30 cellular contexts compared by ENCODE assay signal in genomic region chr19:28208745-28209144, GRCh38.
DNase-seq lines count a peak whose midpoint lies in the region; ATAC-seq and TF ChIP-seq lines count a peak whose summit lies in the region.
"Had no signal": no experiment of that assay in that cellular context is flagged by ENCODE, and none has a peak within 500 bp of the region (broad histone marks: within the 10 kb centered on the region; RNA-seq: fewer than 3 reads in every experiment).

No MANE protein-coding gene starts in this region.

- ATAC-seq in WTC11 (0 out of 2 replicates have a peak, but pooled peaks have one; percentile 39), GM21528 (IDR thresholded peaks at IDR 0.05; ENCODE audit: low FRiP score, unreplicated experiment) (no peak)
- ATAC-seq: activated CD8-positive, alpha-beta memory T cell treated with anti-CD3 and anti-CD28 coated beads, Interleukin-2, amount 10 ng/mL, durations not matched to agents 7 days and 5 days; activated T-cell treated with anti-CD3 and anti-CD28 coated beads, Interleukin-2, amount 50 U/mL, for 72 hours; stimulated activated naive CD8-positive, alpha-beta T cell treated with anti-CD3 and anti-CD28 coated beads, Interleukin-15, Interleukin-2, amounts not matched to agents 100 U/mL and 50 U/mL, for 24 hours had no signal

- H3K9me3 Mint-ChIP-seq in WTC11, result peaks cover 6% of the 10 kb centered on the region

- H3K9ac ChIP-seq in BLaER1 treated with 17β-estradiol and CSF1 and Interleukin-3, amounts not matched to agents 10 nM and 100 nM, result no peak overlapping the region
- H3K9ac ChIP-seq in KMS-11, result no peak overlapping the region
- H3K9ac ChIP-seq: neural progenitor cell had no signal

- DNase-seq in WTC11 (ENCODE audit: low spot score), result no peak
- peak; percentile 40 for DNase-seq in myocyte (ENCODE audit: low read depth)
- no peak for DNase-seq in 8988T
- no peak for DNase-seq in HCEC 1CT
- DNase-seq in NCI-H146 treated with DMSO at 0.1 percent for 48 hours (lab: John Stamatoyannopoulos, UW; ENCODE audit: unreplicated experiment), result no peak
- DNase-seq: activated CD4-positive, alpha-beta T cell treated with anti-CD3 and anti-CD28 coated beads, Interleukin-2, amount 50 U/mL, for 4 hours; activated CD8-positive, alpha-beta memory T cell treated with anti-CD3 and anti-CD28 coated beads, Interleukin-2, amount 10 ng/mL, durations not matched to agents 7 days and 5 days; activated T-cell treated with anti-CD3 and anti-CD28 coated beads, Interleukin-2, amount 50 U/mL, for 72 hours; BE2C; colonic mucosa; effector memory CD4-positive, alpha-beta T cell; GOT3; hypothalamus; KG1; MG63; NCI-H1436 treated with DMSO at 0.1 percent for 48 hours; NCI-H748 treated with DMSO at 0.1 percent for 48 hours; stimulated activated CD4-positive, alpha-beta T cell treated with anti-CD3 and anti-CD28 coated beads, Interleukin-1b, Interleukin-23, amount 100 ng/mL, for 48 hours; stimulated activated naive CD8-positive, alpha-beta T cell treated with anti-CD3 and anti-CD28 coated beads, Interleukin-15, Interleukin-2, amounts not matched to agents 100 U/mL and 50 U/mL, for 24 hours; testis; uterus had no signal

- no peaks in the 10 kb centered on the region for H3K36me3 Mint-ChIP-seq in WTC11
- H3K36me3 Mint-ChIP-seq: activated CD8-positive, alpha-beta memory T cell treated with anti-CD3 and anti-CD28 coated beads, Interleukin-2, amount 10 ng/mL, durations not matched to agents 7 days and 5 days; neural progenitor cell had no signal

- H3K9me3 ChIP-seq in BLaER1 treated with 17β-estradiol and CSF1 and Interleukin-3, amounts not matched to agents 10 nM and 100 nM (replicated peaks in 1 of 11), result peaks cover 0 to 6% (median 0%) of the 10 kb centered on the region in 11 experiments; a peak in 1 of 22 replicates
- H3K9me3 ChIP-seq: ascending aorta, BE2C, colonic mucosa, MG63, right atrium auricular region, testis, uterus had no signal

- TF ChIP-seq CTCF in KMS-11 (conservative IDR thresholded peaks at IDR 0.05; ENCODE audit: low read depth, low read length) (0 out of 2 replicates have a peak, but pooled peaks have one; percentile 29), WTC11 (IDR thresholded peaks at IDR 0.05) (no peak)

- CTCF ChIA-PET in WTC11 (lab: Charles Lee), result interaction anchor here (0.7 to 1.9 kb wide), 4 partner anchors 9 to 188 kb away, joined by 3 to 5 read pairs (median 3); no protein-coding TSS in a partner anchor

- H3K27me3 ChIP-seq in BLaER1 treated with 17β-estradiol and CSF1 and Interleukin-3, amounts not matched to agents 10 nM and 100 nM, result peaks cover 0 to 33% (median 25%) of the 10 kb centered on the region in 11 experiments; a peak in 18 of 22 replicates
- H3K27me3 ChIP-seq in KMS-11 (ENCODE audit: insufficient read depth, low read depth), result no peaks in the 10 kb centered on the region
- H3K27me3 ChIP-seq: ascending aorta, BE2C, colonic mucosa, MG63, neural progenitor cell, right atrium auricular region, testis, uterus had no signal

- no peak overlapping the region for H3K4me3 ChIP-seq in BLaER1 treated with 17β-estradiol and CSF1 and Interleukin-3, amounts not matched to agents 10 nM and 100 nM
- H3K4me3 ChIP-seq in KMS-11 (IDR thresholded peaks at IDR 0.05; ENCODE audit: insufficient read depth, low read depth, low read length), result no peak overlapping the region
- H3K4me3 ChIP-seq: ascending aorta, colonic mucosa, MG63, neural progenitor cell, right atrium auricular region, smooth muscle cell, testis, uterus had no signal

- H3K4me1 ChIP-seq in BLaER1 treated with 17β-estradiol and CSF1 and Interleukin-3, amounts not matched to agents 10 nM and 100 nM, result peaks cover 8 to 17% (median 13%) of the 10 kb centered on the region in 10 experiments
- peaks cover 19% of the 10 kb centered on the region for H3K4me1 ChIP-seq in KMS-11 (ENCODE audit: low read depth, poor library complexity, severe bottlenecking)
- H3K4me1 ChIP-seq: ascending aorta, BE2C, colonic mucosa, neural progenitor cell, right atrium auricular region, testis, uterus had no signal

- POLR2A ChIA-PET in WTC11 (lab: Charles Lee), result no interaction called here

- no peaks in the 10 kb centered on the region; the same call in 1 of the 2 replicates for H3K27me3 Mint-ChIP-seq in WTC11 (ENCODE audit: low read depth)
- H3K27me3 Mint-ChIP-seq: activated CD8-positive, alpha-beta memory T cell treated with anti-CD3 and anti-CD28 coated beads, Interleukin-2, amount 10 ng/mL, durations not matched to agents 7 days and 5 days had no signal

- no peaks in the 10 kb centered on the region for H3K79me2 ChIP-seq in KMS-11 (ENCODE audit: insufficient read depth, low read depth)

- H2AFZ ChIP-seq in KMS-11 (ENCODE audit: low read depth), result peak overlapping the region; percentile 63; the same call in 1 of the 2 replicates
- H2AFZ ChIP-seq: neural progenitor cell had no signal

- H4K20me1 ChIP-seq in BLaER1 treated with 17β-estradiol and CSF1 and Interleukin-3, amounts not matched to agents 10 nM and 100 nM, result no peaks in the 10 kb centered on the region
- no peaks in the 10 kb centered on the region for H4K20me1 ChIP-seq in KMS-11 (ENCODE audit: insufficient read depth)

- H3K36me3 ChIP-seq in BLaER1 treated with 17β-estradiol and CSF1 and Interleukin-3, amounts not matched to agents 10 nM and 100 nM, result no peaks in the 10 kb centered on the region
- no peaks in the 10 kb centered on the region for H3K36me3 ChIP-seq in KMS-11 (ENCODE audit: insufficient read depth)
- H3K36me3 ChIP-seq: ascending aorta, BE2C, colonic mucosa, MG63, neural progenitor cell, right atrium auricular region, uterus had no signal

- H3K4me1 Mint-ChIP-seq in WTC11, result peaks cover 6% of the 10 kb centered on the region
- H3K4me1 Mint-ChIP-seq: activated CD8-positive, alpha-beta memory T cell treated with anti-CD3 and anti-CD28 coated beads, Interleukin-2, amount 10 ng/mL, durations not matched to agents 7 days and 5 days had no signal

- H3K27ac Mint-ChIP-seq in WTC11, result no peak overlapping the region
- H3K27ac Mint-ChIP-seq: activated CD8-positive, alpha-beta memory T cell treated with anti-CD3 and anti-CD28 coated beads, Interleukin-2, amount 10 ng/mL, durations not matched to agents 7 days and 5 days; activated T-cell treated with anti-CD3 and anti-CD28 coated beads, Interleukin-2, amount 50 U/mL, for 72 hours; neural progenitor cell; T-helper 1 cell treated with Interleukin-12 subunit alpha and Interleukin-12 subunit beta and Interleukin-4 antibody, amounts not matched to agents 30 μg/mL and 1 μg/mL, for 36 hours had no signal

- no peak overlapping the region for H3K27ac ChIP-seq in BLaER1 treated with 17β-estradiol and CSF1 and Interleukin-3, amounts not matched to agents 10 nM and 100 nM
- peak overlapping the region; percentile 27; the same call in 1 of the 2 replicates for H3K27ac ChIP-seq in KMS-11
- H3K27ac ChIP-seq: ascending aorta, colonic mucosa, neural progenitor cell, right atrium auricular region, RWPE1, testis, uterus had no signal

- H3K4me3 Mint-ChIP-seq in WTC11, result no peak overlapping the region
- H3K4me3 Mint-ChIP-seq: activated CD8-positive, alpha-beta memory T cell treated with anti-CD3 and anti-CD28 coated beads, Interleukin-2, amount 10 ng/mL, durations not matched to agents 7 days and 5 days; activated T-cell treated with anti-CD3 and anti-CD28 coated beads, Interleukin-2, amount 50 U/mL, for 72 hours; neural progenitor cell; T-helper 1 cell treated with Interleukin-12 subunit alpha and Interleukin-12 subunit beta and Interleukin-4 antibody, amounts not matched to agents 30 μg/mL and 1 μg/mL, for 36 hours had no signal

- peak overlapping the region; percentile 24 to 61 (median 46); a peak in 21 of 22 replicates for H3K4me2 ChIP-seq in BLaER1 treated with 17β-estradiol and CSF1 and Interleukin-3, amounts not matched to agents 10 nM and 100 nM
- H3K4me2 ChIP-seq in KMS-11, result peak overlapping the region; percentile 43
- H3K4me2 ChIP-seq: neural progenitor cell, smooth muscle cell had no signal

TF ChIP-seq in WTC11, 78 proteins besides CTCF, POLR2A, EP300 and RAD21 (continues in another document):
- TF ChIP-seq MLX (CRISPR knock-in tag; IDR thresholded peaks at IDR 0.05) (no peak), ZNF416 (CRISPR knock-in tag; IDR thresholded peaks at IDR 0.05) (no peak), CBFB (CRISPR knock-in tag; IDR thresholded peaks at IDR 0.05; ENCODE audit: low read depth) (no peak), AR (CRISPR knock-in tag; IDR thresholded peaks at IDR 0.05) (no peak), TEAD4 (CRISPR knock-in tag; IDR thresholded peaks at IDR 0.05) (no peak)
